Comparison of ENCODE assay signal across 11 cellular contexts in genomic region chr3:99534951-99535704, GRCh38.
DNase-seq lines count a peak whose midpoint lies in the region; ATAC-seq and TF ChIP-seq lines count a peak whose summit lies in the region.
"Had no signal": no experiment of that assay in that cellular context is flagged by ENCODE, and none has a peak within 500 bp of the region (broad histone marks: within the 10 kb centered on the region; RNA-seq: fewer than 3 reads in every experiment).

No MANE protein-coding gene starts in this region.

- BruUV-seq in OCI-LY7 (replicated peaks; lab: Mats Ljungman, UMichigan), result no TSS peak

- H3K9me2 ChIP-seq in OCI-LY7 (ENCODE audit: insufficient read depth, low read length), result no peaks in the 10 kb centered on the region

- H2AFZ ChIP-seq in ACC112 (ENCODE audit: low read length, unreplicated experiment), result no peak overlapping the region
- no peak overlapping the region for H2AFZ ChIP-seq in OCI-LY7 (ENCODE audit: low read length)

- H3K4me3 ChIP-seq in ACC112 (ENCODE audit: low read depth, low read length), result no peak overlapping the region
- no peak overlapping the region for H3K4me3 ChIP-seq in OCI-LY7 (ENCODE audit: low read depth, low read length, poor library complexity, severe bottlenecking)

- peak; percentile 92 for ATAC-seq in foreskin keratinocyte

- no peaks in the 10 kb centered on the region for H4K20me1 ChIP-seq in OCI-LY7 (ENCODE audit: insufficient read depth, low read length)

- TF ChIP-seq CTCF in RWPE1 (conservative IDR thresholded peaks at IDR 0.05; ENCODE audit: low read depth), result no peak
- no peak for TF ChIP-seq CTCF in foreskin keratinocyte (conservative IDR thresholded peaks at IDR 0.05)
- TF ChIP-seq CTCF in OCI-LY7 (conservative IDR thresholded peaks at IDR 0.05; ENCODE audit: low read length), result no peak

- peaks cover 34% of the 10 kb centered on the region for H3K4me1 ChIP-seq in ACC112 (ENCODE audit: control insufficient read depth, insufficient read depth, low read length, unreplicated experiment)
- peaks cover 29% of the 10 kb centered on the region for H3K4me1 ChIP-seq in foreskin keratinocyte
- H3K4me1 ChIP-seq in OCI-LY7 (ENCODE audit: insufficient read depth, low read length, poor library complexity, severe bottlenecking), result no peaks in the 10 kb centered on the region

- H3K27me3 ChIP-seq in ACC112 (ENCODE audit: insufficient read depth, low read length) (no peaks in the 10 kb centered on the region), foreskin keratinocyte (no peaks in the 10 kb centered on the region)

- H3K9me3 ChIP-seq in OCI-LY7 (ENCODE audit: low read length), result no peaks in the 10 kb centered on the region

- no peak overlapping the region for H3K4me2 ChIP-seq in OCI-LY7 (ENCODE audit: low read length)

- intact Hi-C loops in head of caudate nucleus (cut with DNase I) (no loop called here), OCI-LY7 (cut with micrococcal nuclease; ENCODE audit: unreplicated experiment) (no loop called here)

- CTCF ChIA-PET in RWPE1 (lab: Yijun Ruan, JAX) (interaction anchor here (0.6 kb wide), 1 partner anchor 36 kb away, joined by 3 read pairs; no protein-coding TSS in a partner anchor), OCI-LY7 (lab: Charles Lee; ENCODE audit: unreplicated experiment) (no interaction called here)

- no peaks in the 10 kb centered on the region for H3K36me3 ChIP-seq in ACC112 (ENCODE audit: insufficient read depth, low read length)
- H3K36me3 ChIP-seq in OCI-LY7 (ENCODE audit: insufficient read depth, low read length), result no peaks in the 10 kb centered on the region

- H3K79me2 ChIP-seq in ACC112 (ENCODE audit: control insufficient read depth, insufficient read depth, low read length, unreplicated experiment) (no peaks in the 10 kb centered on the region), OCI-LY7 (ENCODE audit: insufficient read depth, low read depth, low read length) (no peaks in the 10 kb centered on the region)

- POLR2A ChIA-PET in RWPE1 (lab: Yijun Ruan, JAX; ENCODE audit: low non-redundant PET), result interaction anchor here (0.6 kb wide), 1 partner anchor 21 kb away, joined by 4 read pairs; no protein-coding TSS in a partner anchor
- POLR2A ChIA-PET in OCI-LY7 (lab: Charles Lee), result no interaction called here

- peak overlapping the region; percentile 58 for H3K27ac ChIP-seq in ACC112 (ENCODE audit: low read depth, low read length)
- no peak overlapping the region for H3K27ac ChIP-seq in RWPE1
- H3K27ac ChIP-seq in foreskin keratinocyte, result peak overlapping the region; percentile 35
- H3K27ac ChIP-seq in OCI-LY7 (ENCODE audit: low read depth, low read length, poor library complexity, severe bottlenecking), result no peak overlapping the region

- DNase-seq in H4 (ENCODE audit: low spot score) (peak; percentile 75), RWPE1 (ENCODE audit: low spot score) (peak; percentile 41), foreskin keratinocyte (peak; percentile 81 to 92), mucosa of gallbladder (ENCODE audit: low spot score) (no peak), head of caudate nucleus (no peak), OCI-LY7 (ENCODE audit: low spot score) (no peak), T-helper 9 cell (no peak)
- DNase-seq: AML-193; NCI-H2081 treated with DMSO at 0.1 percent for 48 hours; stimulated activated CD4-positive, alpha-beta T cell treated with anti-CD3 and anti-CD28 coated beads, Interleukin-15, amount 100 ng/mL, for 24 hours had no signal

Comparison
In these comparisons a context has a peak if more than half of its experiments do, and no peak if none do; other contexts are left out.
1. H3K27ac ChIP-seq: peak in ACC112 (single experiment) and foreskin keratinocyte (single experiment); none in RWPE1 (single experiment) and OCI-LY7 (single experiment).
2. DNase-seq: peak in H4 (single experiment), RWPE1 (single experiment) and foreskin keratinocyte (2 of 2); none in mucosa of gallbladder (single experiment), head of caudate nucleus (0 of 42), OCI-LY7 (single experiment) and T-helper 9 cell (single experiment).